ENCODE assay signal across 17 cellular contexts in genomic region chrX:104863466-104863865, GRCh38.
"Had no signal": no experiment of that assay in that cellular context is flagged by ENCODE, and none has a peak within 500 bp of the region (broad histone marks: within the 10 kb centered on the region; RNA-seq: fewer than 3 reads in every experiment).

No MANE protein-coding gene starts in this region.

- H3K4me1 ChIP-seq: SJSA1 had no signal

- DNase-seq: KBM-7, MM.1S, NCI-H1092 treated with DMSO at 0.1 percent for 48 hours, NCI-H1436, NCI-H187, NCI-H2029, NCI-H2081 treated with DMSO at 0.1 percent for 48 hours, NCI-H2171, NCI-H226, NCI-H446, NCI-H510A treated with DMSO at 0.1 percent for 48 hours, NCI-H526, Right ventricle myocardium superior, RPMI8226, SIG-M5 had no signal

- H3K36me3 ChIP-seq: SJSA1 had no signal

- H3K4me3 ChIP-seq: SJSA1, SK-N-MC had no signal

- H3K27ac ChIP-seq: SJSA1, SK-N-MC had no signal

- H3K27me3 ChIP-seq: SJSA1 had no signal

- H3K9me3 ChIP-seq: SJSA1 had no signal
